ENCODE assay signal across 24 cellular contexts in the genomic region with DNA sequence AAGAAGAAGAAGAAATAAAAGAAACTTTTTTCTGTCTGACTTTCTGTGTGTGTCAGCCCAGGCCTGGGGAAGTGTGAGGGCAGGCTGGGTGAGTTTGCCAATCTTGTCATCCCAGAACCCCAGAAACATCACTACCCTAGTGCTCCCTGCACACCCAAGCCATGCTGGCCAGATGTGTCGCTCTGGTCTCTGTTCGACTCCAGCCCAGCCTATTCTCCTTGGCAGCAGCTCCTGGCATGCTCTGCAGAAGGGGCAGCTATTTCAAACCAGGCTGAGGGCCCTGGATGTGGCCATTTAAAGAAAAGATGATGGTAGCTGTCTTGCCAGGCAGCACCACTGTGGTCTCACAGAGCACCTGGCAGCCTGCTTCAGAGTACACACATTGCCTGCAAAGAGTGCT.
"Had no signal": no experiment of that assay in that cellular context is flagged by ENCODE, and none has a peak within 500 bp of the region (broad histone marks: within the 10 kb centered on the region; RNA-seq: fewer than 3 reads in every experiment).

No MANE protein-coding gene starts in this region.

- ATAC-seq: activated T-helper 17 cell treated with anti-CD3 and anti-CD28 coated beads, Interleukin-2, amount 50 U/mL, for 72 hours; PC-3; T-helper 17 cell had no signal

- H3K4me1 Mint-ChIP-seq: activated naive CD8-positive, alpha-beta T cell treated with anti-CD3 and anti-CD28 coated beads for 36 hours; activated T-helper 17 cell treated with anti-CD3 and anti-CD28 coated beads, Interleukin-2, amount 50 U/mL, for 72 hours; IgD-negative memory B cell had no signal

- H3K27ac Mint-ChIP-seq: activated CD4-positive, alpha-beta memory T cell treated with anti-CD3 and anti-CD28 coated beads for 36 hours; activated CD4-positive, alpha-beta T cell treated with anti-CD3 and anti-CD28 coated beads, Interleukin-2, amount 10 ng/mL, durations not matched to agents 7 days and 5 days; activated naive CD4-positive, alpha-beta T cell treated with anti-CD3 and anti-CD28 coated beads, Interleukin-2, amount 10 ng/mL, durations not matched to agents 7 days and 5 days; activated naive CD8-positive, alpha-beta T cell treated with anti-CD3 and anti-CD28 coated beads for 36 hours; activated T-helper 17 cell treated with anti-CD3 and anti-CD28 coated beads, Interleukin-2, amount 50 U/mL, for 72 hours; IgD-negative memory B cell; T-helper 17 cell had no signal

- H3K4me3 Mint-ChIP-seq: activated CD4-positive, alpha-beta memory T cell treated with anti-CD3 and anti-CD28 coated beads for 36 hours; activated CD4-positive, alpha-beta T cell treated with anti-CD3 and anti-CD28 coated beads, Interleukin-2, amount 10 ng/mL, durations not matched to agents 7 days and 5 days; activated naive CD4-positive, alpha-beta T cell treated with anti-CD3 and anti-CD28 coated beads, Interleukin-2, amount 10 ng/mL, durations not matched to agents 7 days and 5 days; activated naive CD8-positive, alpha-beta T cell treated with anti-CD3 and anti-CD28 coated beads for 36 hours; activated T-helper 17 cell treated with anti-CD3 and anti-CD28 coated beads, Interleukin-2, amount 50 U/mL, for 72 hours; IgD-negative memory B cell; T-helper 17 cell had no signal

- H3K36me3 Mint-ChIP-seq: activated CD4-positive, alpha-beta memory T cell treated with anti-CD3 and anti-CD28 coated beads for 36 hours; activated naive CD4-positive, alpha-beta T cell treated with anti-CD3 and anti-CD28 coated beads, Interleukin-2, amount 10 ng/mL, durations not matched to agents 7 days and 5 days; activated naive CD8-positive, alpha-beta T cell treated with anti-CD3 and anti-CD28 coated beads for 36 hours had no signal

- DNase-seq: activated CD4-positive, alpha-beta memory T cell treated with anti-CD3 and anti-CD28 coated beads for 36 hours; activated CD4-positive, alpha-beta T cell treated with anti-CD3 and anti-CD28 coated beads, Interleukin-2, amount 10 ng/mL, durations not matched to agents 7 days and 5 days; activated CD4-positive, CD25-positive, alpha-beta regulatory T cell; activated CD8-positive, alpha-beta memory T cell treated with anti-CD3 and anti-CD28 coated beads for 24 hours; activated gamma-delta T cell; activated naive CD4-positive, alpha-beta T cell treated with anti-CD3 and anti-CD28 coated beads, Interleukin-2, amount 10 ng/mL, durations not matched to agents 7 days and 5 days; activated naive CD8-positive, alpha-beta T cell treated with anti-CD3 and anti-CD28 coated beads for 36 hours; activated T-cell treated with anti-CD3 and anti-CD28 coated beads, Interleukin-2, amount 50 U/mL, for 48 hours; KG1; NCI-H1092 treated with DMSO at 0.1 percent for 48 hours; NCI-H1417 treated with DMSO at 0.1 percent for 48 hours; NCI-H1694; NCI-H2029; NCI-H2107; NCI-H2171 treated with DMSO at 0.1 percent for 48 hours; NCI-H226; NCI-H526 treated with DMSO at 0.1 percent for 48 hours; NCI-H82; PC-3; SHP77 treated with DMSO at 0.1 percent for 48 hours; T-helper 17 cell; T1000 had no signal

- H3K9me3 Mint-ChIP-seq: activated CD4-positive, alpha-beta memory T cell treated with anti-CD3 and anti-CD28 coated beads for 36 hours; activated CD4-positive, alpha-beta T cell treated with anti-CD3 and anti-CD28 coated beads, Interleukin-2, amount 10 ng/mL, durations not matched to agents 7 days and 5 days; activated naive CD4-positive, alpha-beta T cell treated with anti-CD3 and anti-CD28 coated beads, Interleukin-2, amount 10 ng/mL, durations not matched to agents 7 days and 5 days; activated naive CD8-positive, alpha-beta T cell treated with anti-CD3 and anti-CD28 coated beads for 36 hours; activated T-helper 17 cell treated with anti-CD3 and anti-CD28 coated beads, Interleukin-2, amount 50 U/mL, for 72 hours; IgD-negative memory B cell had no signal

- H3K27me3 Mint-ChIP-seq: activated CD4-positive, alpha-beta memory T cell treated with anti-CD3 and anti-CD28 coated beads for 36 hours; activated CD4-positive, alpha-beta T cell treated with anti-CD3 and anti-CD28 coated beads, Interleukin-2, amount 10 ng/mL, durations not matched to agents 7 days and 5 days; activated naive CD8-positive, alpha-beta T cell treated with anti-CD3 and anti-CD28 coated beads for 36 hours; activated T-helper 17 cell treated with anti-CD3 and anti-CD28 coated beads, Interleukin-2, amount 50 U/mL, for 72 hours had no signal
